Comparison of ENCODE assay signal across 1 cellular context in the genomic region with DNA sequence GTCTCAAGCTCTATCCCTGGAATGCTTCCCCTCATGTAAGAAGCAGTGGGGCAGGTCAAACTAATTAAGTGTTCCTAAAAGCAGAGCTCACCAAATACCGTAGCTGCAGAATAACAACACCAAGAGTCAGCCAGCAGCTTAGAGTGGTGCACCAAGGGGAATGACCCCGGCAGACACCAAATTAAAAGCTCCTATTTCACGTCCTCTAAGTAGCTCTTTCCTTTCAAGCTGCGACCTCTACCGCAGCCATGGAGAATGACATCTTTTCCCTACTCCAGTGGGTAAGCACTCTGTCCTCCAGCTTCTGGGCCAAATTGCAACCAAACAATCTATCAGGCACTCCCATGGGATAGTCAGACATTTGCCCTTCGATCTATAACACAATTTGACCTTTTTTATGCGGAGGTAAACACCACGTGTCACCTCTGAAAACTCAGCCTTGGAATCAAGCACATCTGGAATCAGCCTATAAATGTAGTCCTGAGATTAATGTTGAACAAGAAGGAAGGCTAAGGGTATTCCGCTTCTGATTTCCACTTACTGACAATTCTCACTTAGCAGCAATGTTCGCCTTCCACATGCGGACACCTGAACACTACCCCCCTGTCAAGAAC.
A peak's percentile ranks its signal among the peaks of the same experiment; 100 is the strongest.
TF ChIP-seq lines count a peak whose summit lies in the region.

No MANE protein-coding gene starts in this region.

TF ChIP-seq in HepG2, 621 proteins besides CTCF, POLR2A, EP300 and RAD21 (continued from another document and continues in another):
- TF ChIP-seq, protein P1, sequence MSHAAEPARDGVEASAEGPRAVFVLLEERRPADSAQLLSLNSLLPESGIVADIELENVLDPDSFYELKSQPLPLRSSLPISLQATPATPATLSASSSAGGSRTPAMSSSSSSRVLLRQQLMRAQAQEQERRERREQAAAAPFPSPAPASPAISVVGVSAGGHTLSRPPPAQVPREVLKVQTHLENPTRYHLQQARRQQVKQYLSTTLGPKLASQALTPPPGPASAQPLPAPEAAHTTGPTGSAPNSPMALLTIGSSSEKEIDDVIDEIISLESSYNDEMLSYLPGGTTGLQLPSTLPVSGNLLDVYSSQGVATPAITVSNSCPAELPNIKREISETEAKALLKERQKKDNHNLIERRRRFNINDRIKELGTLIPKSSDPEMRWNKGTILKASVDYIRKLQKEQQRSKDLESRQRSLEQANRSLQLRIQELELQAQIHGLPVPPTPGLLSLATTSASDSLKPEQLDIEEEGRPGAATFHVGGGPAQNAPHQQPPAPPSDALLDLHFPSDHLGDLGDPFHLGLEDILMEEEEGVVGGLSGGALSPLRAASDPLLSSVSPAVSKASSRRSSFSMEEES (CRISPR knock-in tag; IDR thresholded peaks at IDR 0.05) = no peak
- TF ChIP-seq THYN1 (CRISPR knock-in tag; IDR thresholded peaks at IDR 0.05; ENCODE audit: borderline replicate concordance, low read depth) (no peak), CREB1 (IDR thresholded peaks at IDR 0.05) (no peak), CREB1 (CRISPR knock-in tag; IDR thresholded peaks at IDR 0.05) (no peak), RXRB (CRISPR knock-in tag; IDR thresholded peaks at IDR 0.05; ENCODE audit: borderline replicate concordance) (peak; percentile 65; the same call in 1 of the 2 replicates), PAF1 (CRISPR knock-in tag; IDR thresholded peaks at IDR 0.05) (no peak), RBAK (CRISPR knock-in tag; IDR thresholded peaks at IDR 0.05) (no peak), ZNF501 (CRISPR knock-in tag; IDR thresholded peaks at IDR 0.05) (peak; percentile 49; the same call in 1 of the 2 replicates), ZNF720 (CRISPR knock-in tag; IDR thresholded peaks at IDR 0.05) (no peak), CHD4 (IDR thresholded peaks at IDR 0.05; ENCODE audit: borderline replicate concordance, low read length) (no peak), RXRA (CRISPR knock-in tag; IDR thresholded peaks at IDR 0.05) (no peak), TP53 (CRISPR knock-in tag; conservative IDR thresholded peaks at IDR 0.05) (peak; percentile 62; the same call in 1 of the 2 replicates), SOX13 (IDR thresholded peaks at IDR 0.05) (no peak), SOX13 (CRISPR knock-in tag; conservative IDR thresholded peaks at IDR 0.05 in 1 of 2, IDR thresholded peaks at IDR 0.05 in 1 of 2) (peak in 1 of 2 experiments; percentile 39; a peak in 1 of 4 replicates), MEF2D (CRISPR knock-in tag; IDR thresholded peaks at IDR 0.05) (no peak), ZNF619 (CRISPR knock-in tag; IDR thresholded peaks at IDR 0.05) (no peak), MAF1 (CRISPR knock-in tag; IDR thresholded peaks at IDR 0.05; ENCODE audit: borderline replicate concordance) (no peak), CBFB (CRISPR knock-in tag; IDR thresholded peaks at IDR 0.05) (no peak), MYNN (CRISPR knock-in tag; IDR thresholded peaks at IDR 0.05; ENCODE audit: low read depth) (peak; percentile 97), CHCHD3 (CRISPR knock-in tag; IDR thresholded peaks at IDR 0.05) (no peak), POGZ (CRISPR knock-in tag; IDR thresholded peaks at IDR 0.05) (no peak), ZBTB20 (CRISPR knock-in tag; IDR thresholded peaks at IDR 0.05; ENCODE audit: borderline replicate concordance, low read depth) (no peak), SSRP1 (CRISPR knock-in tag; IDR thresholded peaks at IDR 0.05) (no peak), HNF4A (CRISPR knock-in tag; IDR thresholded peaks at IDR 0.05) (peak; percentile 49), MED1 (CRISPR knock-in tag; IDR thresholded peaks at IDR 0.05) (peak; percentile 61), SMC3 (IDR thresholded peaks at IDR 0.05; ENCODE audit: low read length) (peak; percentile 94), ZMYM4 (CRISPR knock-in tag; IDR thresholded peaks at IDR 0.05) (peak; percentile 66; the same call in 1 of the 2 replicates), IRX3 (CRISPR knock-in tag; IDR thresholded peaks at IDR 0.05; ENCODE audit: borderline replicate concordance, low read depth) (no peak), TBX2 (CRISPR knock-in tag; IDR thresholded peaks at IDR 0.05; ENCODE audit: borderline replicate concordance) (peak; percentile 56), SAP130 (CRISPR knock-in tag; IDR thresholded peaks at IDR 0.05; ENCODE audit: low read depth) (peak; percentile 10; the same call in 1 of the 2 replicates), GATAD2A (CRISPR knock-in tag; IDR thresholded peaks at IDR 0.05) (peak; percentile 48; the same call in 1 of the 2 replicates), BRD4 (CRISPR knock-in tag; IDR thresholded peaks at IDR 0.05) (no peak), TBL1XR1 (IDR thresholded peaks at IDR 0.05; ENCODE audit: borderline replicate concordance, low read length, partially characterized antibody) (no peak), PCBP1 (IDR thresholded peaks at IDR 0.05; ENCODE audit: borderline replicate concordance, low read depth, low read length) (no peak), ZNF33A (CRISPR knock-in tag; IDR thresholded peaks at IDR 0.05; ENCODE audit: borderline replicate concordance) (no peak), RCOR2 (CRISPR knock-in tag; IDR thresholded peaks at IDR 0.05) (0 out of 2 replicates have a peak, but pooled peaks have one; percentile 24), ELF3 (CRISPR knock-in tag; IDR thresholded peaks at IDR 0.05) (0 out of 2 replicates have a peak, but pooled peaks have one; percentile 40), KDM3A (CRISPR knock-in tag; IDR thresholded peaks at IDR 0.05; ENCODE audit: low read depth) (no peak), SIN3A (IDR thresholded peaks at IDR 0.05; ENCODE audit: borderline replicate concordance, low read depth, low read length) (no peak), HDAC2 (CRISPR knock-in tag; IDR thresholded peaks at IDR 0.05) (no peak; the same call in 1 of the 2 replicates), KDM6A (CRISPR knock-in tag; IDR thresholded peaks at IDR 0.05; ENCODE audit: low read depth) (no peak), ZBTB3 (CRISPR knock-in tag; IDR thresholded peaks at IDR 0.05; ENCODE audit: borderline replicate concordance, low read depth) (no peak)
- TF ChIP-seq, protein P2, sequence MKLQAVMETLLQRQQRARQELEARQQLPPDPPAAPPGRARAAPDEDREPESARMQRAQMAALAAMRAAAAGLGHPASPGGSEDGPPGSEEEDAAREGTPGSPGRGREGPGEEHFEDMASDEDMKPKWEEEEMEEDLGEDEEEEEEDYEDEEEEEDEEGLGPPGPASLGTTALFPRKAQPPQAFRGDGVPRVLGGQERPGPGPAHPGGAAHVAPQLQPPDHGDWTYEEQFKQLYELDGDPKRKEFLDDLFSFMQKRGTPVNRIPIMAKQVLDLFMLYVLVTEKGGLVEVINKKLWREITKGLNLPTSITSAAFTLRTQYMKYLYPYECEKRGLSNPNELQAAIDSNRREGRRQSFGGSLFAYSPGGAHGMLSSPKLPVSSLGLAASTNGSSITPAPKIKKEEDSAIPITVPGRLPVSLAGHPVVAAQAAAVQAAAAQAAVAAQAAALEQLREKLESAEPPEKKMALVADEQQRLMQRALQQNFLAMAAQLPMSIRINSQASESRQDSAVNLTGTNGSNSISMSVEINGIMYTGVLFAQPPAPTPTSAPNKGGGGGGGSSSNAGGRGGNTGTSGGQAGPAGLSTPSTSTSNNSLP (IDR thresholded peaks at IDR 0.05; ENCODE audit: low read depth, low read length) = no peak
- TF ChIP-seq, protein P3, sequence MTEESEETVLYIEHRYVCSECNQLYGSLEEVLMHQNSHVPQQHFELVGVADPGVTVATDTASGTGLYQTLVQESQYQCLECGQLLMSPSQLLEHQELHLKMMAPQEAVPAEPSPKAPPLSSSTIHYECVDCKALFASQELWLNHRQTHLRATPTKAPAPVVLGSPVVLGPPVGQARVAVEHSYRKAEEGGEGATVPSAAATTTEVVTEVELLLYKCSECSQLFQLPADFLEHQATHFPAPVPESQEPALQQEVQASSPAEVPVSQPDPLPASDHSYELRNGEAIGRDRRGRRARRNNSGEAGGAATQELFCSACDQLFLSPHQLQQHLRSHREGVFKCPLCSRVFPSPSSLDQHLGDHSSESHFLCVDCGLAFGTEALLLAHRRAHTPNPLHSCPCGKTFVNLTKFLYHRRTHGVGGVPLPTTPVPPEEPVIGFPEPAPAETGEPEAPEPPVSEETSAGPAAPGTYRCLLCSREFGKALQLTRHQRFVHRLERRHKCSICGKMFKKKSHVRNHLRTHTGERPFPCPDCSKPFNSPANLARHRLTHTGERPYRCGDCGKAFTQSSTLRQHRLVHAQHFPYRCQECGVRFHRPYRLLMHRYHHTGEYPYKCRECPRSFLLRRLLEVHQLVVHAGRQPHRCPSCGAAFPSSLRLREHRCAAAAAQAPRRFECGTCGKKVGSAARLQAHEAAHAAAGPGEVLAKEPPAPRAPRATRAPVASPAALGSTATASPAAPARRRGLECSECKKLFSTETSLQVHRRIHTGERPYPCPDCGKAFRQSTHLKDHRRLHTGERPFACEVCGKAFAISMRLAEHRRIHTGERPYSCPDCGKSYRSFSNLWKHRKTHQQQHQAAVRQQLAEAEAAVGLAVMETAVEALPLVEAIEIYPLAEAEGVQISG (CRISPR knock-in tag; IDR thresholded peaks at IDR 0.05) = 0 out of 2 replicates have a peak, but pooled peaks have one; percentile 16
- TF ChIP-seq, protein P4, sequence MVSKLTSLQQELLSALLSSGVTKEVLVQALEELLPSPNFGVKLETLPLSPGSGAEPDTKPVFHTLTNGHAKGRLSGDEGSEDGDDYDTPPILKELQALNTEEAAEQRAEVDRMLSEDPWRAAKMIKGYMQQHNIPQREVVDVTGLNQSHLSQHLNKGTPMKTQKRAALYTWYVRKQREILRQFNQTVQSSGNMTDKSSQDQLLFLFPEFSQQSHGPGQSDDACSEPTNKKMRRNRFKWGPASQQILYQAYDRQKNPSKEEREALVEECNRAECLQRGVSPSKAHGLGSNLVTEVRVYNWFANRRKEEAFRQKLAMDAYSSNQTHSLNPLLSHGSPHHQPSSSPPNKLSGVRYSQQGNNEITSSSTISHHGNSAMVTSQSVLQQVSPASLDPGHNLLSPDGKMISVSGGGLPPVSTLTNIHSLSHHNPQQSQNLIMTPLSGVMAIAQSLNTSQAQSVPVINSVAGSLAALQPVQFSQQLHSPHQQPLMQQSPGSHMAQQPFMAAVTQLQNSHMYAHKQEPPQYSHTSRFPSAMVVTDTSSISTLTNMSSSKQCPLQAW (CRISPR knock-in tag; IDR thresholded peaks at IDR 0.05) = peak; percentile 69; the same call in 1 of the 2 replicates
- TF ChIP-seq, protein P5, sequence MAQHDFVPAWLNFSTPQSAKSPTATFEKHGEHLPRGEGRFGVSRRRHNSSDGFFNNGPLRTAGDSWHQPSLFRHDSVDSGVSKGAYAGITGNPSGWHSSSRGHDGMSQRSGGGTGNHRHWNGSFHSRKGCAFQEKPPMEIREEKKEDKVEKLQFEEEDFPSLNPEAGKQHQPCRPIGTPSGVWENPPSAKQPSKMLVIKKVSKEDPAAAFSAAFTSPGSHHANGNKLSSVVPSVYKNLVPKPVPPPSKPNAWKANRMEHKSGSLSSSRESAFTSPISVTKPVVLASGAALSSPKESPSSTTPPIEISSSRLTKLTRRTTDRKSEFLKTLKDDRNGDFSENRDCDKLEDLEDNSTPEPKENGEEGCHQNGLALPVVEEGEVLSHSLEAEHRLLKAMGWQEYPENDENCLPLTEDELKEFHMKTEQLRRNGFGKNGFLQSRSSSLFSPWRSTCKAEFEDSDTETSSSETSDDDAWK (CRISPR knock-in tag; IDR thresholded peaks at IDR 0.05) = no peak
- TF ChIP-seq, protein P6, sequence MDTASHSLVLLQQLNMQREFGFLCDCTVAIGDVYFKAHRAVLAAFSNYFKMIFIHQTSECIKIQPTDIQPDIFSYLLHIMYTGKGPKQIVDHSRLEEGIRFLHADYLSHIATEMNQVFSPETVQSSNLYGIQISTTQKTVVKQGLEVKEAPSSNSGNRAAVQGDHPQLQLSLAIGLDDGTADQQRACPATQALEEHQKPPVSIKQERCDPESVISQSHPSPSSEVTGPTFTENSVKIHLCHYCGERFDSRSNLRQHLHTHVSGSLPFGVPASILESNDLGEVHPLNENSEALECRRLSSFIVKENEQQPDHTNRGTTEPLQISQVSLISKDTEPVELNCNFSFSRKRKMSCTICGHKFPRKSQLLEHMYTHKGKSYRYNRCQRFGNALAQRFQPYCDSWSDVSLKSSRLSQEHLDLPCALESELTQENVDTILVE (CRISPR knock-in tag; IDR thresholded peaks at IDR 0.05) = 0 out of 2 replicates have a peak, but pooled peaks have one; percentile 29
- TF ChIP-seq, protein P7, sequence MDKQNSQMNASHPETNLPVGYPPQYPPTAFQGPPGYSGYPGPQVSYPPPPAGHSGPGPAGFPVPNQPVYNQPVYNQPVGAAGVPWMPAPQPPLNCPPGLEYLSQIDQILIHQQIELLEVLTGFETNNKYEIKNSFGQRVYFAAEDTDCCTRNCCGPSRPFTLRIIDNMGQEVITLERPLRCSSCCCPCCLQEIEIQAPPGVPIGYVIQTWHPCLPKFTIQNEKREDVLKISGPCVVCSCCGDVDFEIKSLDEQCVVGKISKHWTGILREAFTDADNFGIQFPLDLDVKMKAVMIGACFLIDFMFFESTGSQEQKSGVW (CRISPR knock-in tag; IDR thresholded peaks at IDR 0.05; ENCODE audit: borderline replicate concordance) = no peak
- TF ChIP-seq, protein P8, sequence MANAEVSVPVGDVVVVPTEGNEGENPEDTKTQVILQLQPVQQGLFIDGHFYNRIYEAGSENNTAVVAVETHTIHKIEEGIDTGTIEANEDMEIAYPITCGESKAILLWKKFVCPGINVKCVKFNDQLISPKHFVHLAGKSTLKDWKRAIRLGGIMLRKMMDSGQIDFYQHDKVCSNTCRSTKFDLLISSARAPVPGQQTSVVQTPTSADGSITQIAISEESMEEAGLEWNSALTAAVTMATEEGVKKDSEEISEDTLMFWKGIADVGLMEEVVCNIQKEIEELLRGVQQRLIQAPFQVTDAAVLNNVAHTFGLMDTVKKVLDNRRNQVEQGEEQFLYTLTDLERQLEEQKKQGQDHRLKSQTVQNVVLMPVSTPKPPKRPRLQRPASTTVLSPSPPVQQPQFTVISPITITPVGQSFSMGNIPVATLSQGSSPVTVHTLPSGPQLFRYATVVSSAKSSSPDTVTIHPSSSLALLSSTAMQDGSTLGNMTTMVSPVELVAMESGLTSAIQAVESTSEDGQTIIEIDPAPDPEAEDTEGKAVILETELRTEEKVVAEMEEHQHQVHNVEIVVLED (CRISPR knock-in tag; IDR thresholded peaks at IDR 0.05; ENCODE audit: borderline replicate concordance) = no peak
- TF ChIP-seq, protein P9, sequence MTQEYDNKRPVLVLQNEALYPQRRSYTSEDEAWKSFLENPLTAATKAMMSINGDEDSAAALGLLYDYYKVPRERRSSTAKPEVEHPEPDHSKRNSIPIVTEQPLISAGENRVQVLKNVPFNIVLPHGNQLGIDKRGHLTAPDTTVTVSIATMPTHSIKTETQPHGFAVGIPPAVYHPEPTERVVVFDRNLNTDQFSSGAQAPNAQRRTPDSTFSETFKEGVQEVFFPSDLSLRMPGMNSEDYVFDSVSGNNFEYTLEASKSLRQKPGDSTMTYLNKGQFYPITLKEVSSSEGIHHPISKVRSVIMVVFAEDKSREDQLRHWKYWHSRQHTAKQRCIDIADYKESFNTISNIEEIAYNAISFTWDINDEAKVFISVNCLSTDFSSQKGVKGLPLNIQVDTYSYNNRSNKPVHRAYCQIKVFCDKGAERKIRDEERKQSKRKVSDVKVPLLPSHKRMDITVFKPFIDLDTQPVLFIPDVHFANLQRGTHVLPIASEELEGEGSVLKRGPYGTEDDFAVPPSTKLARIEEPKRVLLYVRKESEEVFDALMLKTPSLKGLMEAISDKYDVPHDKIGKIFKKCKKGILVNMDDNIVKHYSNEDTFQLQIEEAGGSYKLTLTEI (CRISPR knock-in tag; conservative IDR thresholded peaks at IDR 0.05) = no peak
